In the genomic region with DNA sequence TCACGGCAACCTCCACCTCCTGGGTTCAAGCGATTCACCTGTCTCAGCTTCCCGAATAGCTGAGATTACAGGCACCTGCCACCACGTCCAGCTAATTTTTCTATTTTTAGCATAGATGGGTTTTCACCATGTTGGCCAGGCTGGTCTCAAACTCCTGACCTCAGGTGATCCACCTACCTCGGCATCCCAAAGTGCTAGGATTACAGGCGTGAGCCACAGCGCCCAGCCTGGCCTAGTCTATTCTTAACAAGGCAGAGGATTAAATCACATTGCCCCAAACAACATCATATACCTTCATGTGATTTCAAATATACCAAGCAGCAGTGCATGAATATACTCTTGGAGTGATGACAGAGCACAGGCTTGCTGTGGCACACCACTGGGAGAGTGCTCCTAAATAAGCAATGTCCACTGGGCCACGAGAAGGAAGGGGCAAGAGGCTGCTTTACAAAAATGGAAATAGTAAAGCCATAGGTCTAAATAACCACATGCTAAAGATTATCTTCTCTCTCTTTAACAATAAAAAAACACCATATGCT, we compare ENCODE assay signal across 16 cellular contexts.
DNase-seq lines count a peak whose midpoint lies in the region; ATAC-seq and TF ChIP-seq lines count a peak whose summit lies in the region.
"Had no signal": no experiment of that assay in that cellular context is flagged by ENCODE, and none has a peak within 500 bp of the region (broad histone marks: within the 10 kb centered on the region; RNA-seq: fewer than 3 reads in every experiment).

No MANE protein-coding gene starts in this region.

- TF ChIP-seq POLR2A in adrenal gland (IDR thresholded peaks at IDR 0.05), result no peak
- no peak for TF ChIP-seq POLR2A in upper lobe of left lung (IDR thresholded peaks at IDR 0.05)

- TF ChIP-seq CTCF in left ventricle myocardium inferior (IDR thresholded peaks at IDR 0.05; ENCODE audit: borderline replicate concordance) (no peak), adrenal gland (IDR thresholded peaks at IDR 0.05) (no peak), osteocyte (IDR thresholded peaks at IDR 0.05) (no peak), upper lobe of left lung (IDR thresholded peaks at IDR 0.05) (no peak)

- H3K9me3 Mint-ChIP-seq in osteocyte (ENCODE audit: unreplicated experiment), result no peaks in the 10 kb centered on the region
- H3K9me3 Mint-ChIP-seq: IgD-negative memory B cell had no signal

- ATAC-seq in upper lobe of left lung (ENCODE audit: low FRiP score in 2 of 2) (no peak), GM18858 (IDR thresholded peaks at IDR 0.05; ENCODE audit: unreplicated experiment) (no peak)

- no peak overlapping the region for H3K4me3 Mint-ChIP-seq in osteocyte (ENCODE audit: unreplicated experiment)
- H3K4me3 Mint-ChIP-seq: IgD-negative memory B cell had no signal

- no peak overlapping the region for H3K4me3 ChIP-seq in left ventricle myocardium inferior
- no peak overlapping the region for H3K4me3 ChIP-seq in adrenal gland
- no peak overlapping the region for H3K4me3 ChIP-seq in upper lobe of left lung
- H3K4me3 ChIP-seq: heart right ventricle, SJSA1 had no signal

- H3K27ac ChIP-seq in left ventricle myocardium inferior (replicated peaks) (peak overlapping the region; percentile 87), adrenal gland (peak overlapping the region in 4 of 5 donors; percentile 36 to 72 (median 65)), upper lobe of left lung (peak overlapping the region; percentile 67 to 84 (median 81))
- H3K27ac ChIP-seq: SJSA1 had no signal

- peaks cover 35% of the 10 kb centered on the region for H3K4me1 Mint-ChIP-seq in osteocyte (ENCODE audit: unreplicated experiment)

- intact Hi-C loops in left ventricle myocardium inferior (cut with micrococcal nuclease) (no loop called here), cardiac septum (cut with DNase I) (no loop called here), adrenal gland (cut with DNase I) (loop anchor here in 1 of 2 donors (10.0 kb wide), 1 partner anchor 96 kb away; a partner anchor contains a TSS)

- H3K4me1 ChIP-seq in left ventricle myocardium inferior, result peaks cover 95% of the 10 kb centered on the region
- peaks cover 44 to 92% of the 10 kb centered on the region in 2 donors for H3K4me1 ChIP-seq in adrenal gland (replicated peaks in 1 of 2)
- H3K4me1 ChIP-seq in upper lobe of left lung, result peaks cover 51 to 84% (median 71%) of the 10 kb centered on the region in 4 donors
- H3K4me1 ChIP-seq: SJSA1 had no signal

- no peaks in the 10 kb centered on the region for H3K27me3 Mint-ChIP-seq in osteocyte (ENCODE audit: unreplicated experiment)
- H3K27me3 Mint-ChIP-seq: IgD-negative memory B cell had no signal

- H3K9me3 ChIP-seq in left ventricle myocardium inferior (replicated peaks) (no peaks in the 10 kb centered on the region), adrenal gland (replicated peaks in 1 of 3) (no peaks in the 10 kb centered on the region), upper lobe of left lung (no peaks in the 10 kb centered on the region)
- H3K9me3 ChIP-seq: heart right ventricle, SJSA1 had no signal

- 93 to 97% (median 94%) methylated on average over 8 of the region's 8 CpGs for WGBS in adrenal gland, 4 donors
- WGBS in upper lobe of left lung, 2 donors, result 94 to 95% methylated on average over 8 of the region's 8 CpGs

- peaks cover 30% of the 10 kb centered on the region for H3K36me3 Mint-ChIP-seq in osteocyte (ENCODE audit: unreplicated experiment)

- H3K27me3 ChIP-seq in left ventricle myocardium inferior (ENCODE audit: low read depth), result no peaks in the 10 kb centered on the region
- no peaks in the 10 kb centered on the region for H3K27me3 ChIP-seq in adrenal gland
- H3K27me3 ChIP-seq in upper lobe of left lung, result no peaks in the 10 kb centered on the region
- H3K27me3 ChIP-seq: heart right ventricle had no signal

- DNase-seq in left ventricle myocardium inferior (no peak), cardiac septum (ENCODE audit: low spot score) (no peak), adrenal gland (no peak), osteocyte (ENCODE audit: extremely low spot score, unreplicated experiment) (no peak), upper lobe of left lung (no peak), hypothalamus (lab: John Stamatoyannopoulos, UW) (no peak), NCI-H446 (lab: John Stamatoyannopoulos, UW) (no peak)
- DNase-seq: activated naive CD4-positive, alpha-beta T cell treated with anti-CD3 and anti-CD28 coated beads, Interleukin-2, amount 50 U/mL, for 16 hours; AML-193; DND-41; heart right ventricle; NCI-H1092; stimulated activated CD4-positive, alpha-beta T cell treated with anti-CD3 and anti-CD28 coated beads, Interleukin-2, amount 100 ng/mL, for 48 hours had no signal

- H3K36me3 ChIP-seq in left ventricle myocardium inferior (peaks cover 73% of the 10 kb centered on the region), adrenal gland (replicated peaks in 1 of 2) (peaks cover 0 to 42% of the 10 kb centered on the region in 2 donors), upper lobe of left lung (peaks cover 22 to 99% (median 57%) of the 10 kb centered on the region in 4 donors)
- H3K36me3 ChIP-seq: SJSA1 had no signal

- TF ChIP-seq EP300 in upper lobe of left lung (IDR thresholded peaks at IDR 0.05), result no peak

- H3K27ac Mint-ChIP-seq in osteocyte (ENCODE audit: unreplicated experiment), result peak overlapping the region; percentile 48
- H3K27ac Mint-ChIP-seq: IgD-negative memory B cell had no signal
